Comparison of ENCODE assay signal across 11 cellular contexts in the genomic region with DNA sequence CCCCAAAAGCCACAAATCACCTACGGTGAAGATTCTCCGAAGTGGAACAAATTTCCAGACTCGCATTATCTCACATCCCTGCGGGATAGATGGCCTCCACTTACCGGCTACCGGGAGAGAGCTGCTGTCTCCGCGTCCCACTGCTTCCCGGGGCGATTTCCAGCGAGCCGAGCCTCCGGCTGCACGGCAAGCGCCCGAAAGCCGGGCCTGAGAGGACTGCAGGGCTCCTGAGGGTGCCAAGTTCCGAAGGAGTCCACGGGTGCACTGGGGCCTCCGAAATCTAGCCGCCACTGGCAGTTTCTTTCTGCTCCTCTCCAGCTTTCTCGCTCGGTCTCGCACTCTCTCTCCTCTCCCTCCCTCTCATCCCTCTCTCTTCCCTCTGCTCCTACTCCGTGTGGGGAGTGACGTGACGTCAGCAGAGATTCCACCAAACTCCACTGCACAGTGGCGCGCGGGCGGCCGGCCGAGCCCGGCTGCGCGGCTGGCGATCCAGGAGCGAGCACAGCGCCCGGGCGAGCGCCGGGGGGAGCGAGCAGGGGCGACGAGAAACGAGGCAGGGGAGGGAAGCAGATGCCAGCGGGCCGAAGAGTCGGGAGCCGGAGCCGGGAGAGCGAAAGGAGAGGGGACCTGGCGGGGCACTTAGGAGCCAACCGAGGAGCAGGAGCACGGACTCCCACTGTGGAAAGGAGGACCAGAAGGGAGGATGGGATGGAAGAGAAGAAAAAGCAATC. TPM values are rescaled to one million over a fixed set of nuclear protein-coding genes. Genes with fewer than 3 reads are reported as not detected.
DNase-seq lines count a peak whose midpoint lies in the region; ATAC-seq, FAIRE-seq and TF ChIP-seq lines count a peak whose summit lies in the region.
"Had no signal": no experiment of that assay in that cellular context is flagged by ENCODE, and none has a peak within 500 bp of the region (broad histone marks: within the 10 kb centered on the region; RNA-seq: fewer than 3 reads in every experiment).

No MANE protein-coding gene starts in this region.

- peaks cover 4% of the 10 kb centered on the region for H3K9me3 Mint-ChIP-seq in Calu3 (ENCODE audit: low read depth, unreplicated experiment)
- H3K9me3 Mint-ChIP-seq: central memory CD8-positive, alpha-beta T cell had no signal

- no peak overlapping the region for H3K27ac ChIP-seq in heart right ventricle

- no peak for FAIRE-seq in D721Med (lab: Jason Lieb, UNC)
- FAIRE-seq: GM19239 had no signal

- H3K36me3 Mint-ChIP-seq in Calu3 (ENCODE audit: insufficient read depth, unreplicated experiment) = peaks cover 6% of the 10 kb centered on the region

- H3K4me3 ChIP-seq in heart right ventricle (peak overlapping the region in 9 of 10 donors; percentile 4 to 44 (median 30)), retinal pigment epithelial cell (ENCODE audit: low read length) (peak overlapping the region; percentile 46)

- H3K9me3 ChIP-seq in heart right ventricle = no peaks in the 10 kb centered on the region

- no peaks in the 10 kb centered on the region for H3K27me3 Mint-ChIP-seq in Calu3 (ENCODE audit: unreplicated experiment)

- WGBS in heart right ventricle, 2 donors = 2% methylated on average over 56 of the region's 56 CpGs

- intact Hi-C loops in heart right ventricle (cut with DNase I) (loop anchor here in 5 of 10 donors (5.0 to 10.0 kb wide), 8 partner anchors 318 to 1218 kb away; no protein-coding TSS in a partner anchor), Calu3 (cut with micrococcal nuclease; ENCODE audit: unreplicated experiment) (loop anchor here (10.0 kb wide), 1 partner anchor 838 kb away; no protein-coding TSS in a partner anchor)

- CTCF ChIA-PET in Calu3 (lab: Charles Lee) = no interaction called here

- DNase-seq in GM04503 (ENCODE audit: low read depth) (peak; percentile 64), RPMI7951 (ENCODE audit: low read depth) (peak; percentile 34), heart right ventricle (no peak), retinal pigment epithelial cell (ENCODE audit: low read depth) (no peak), D721Med (ENCODE audit: insufficient read length, low spot score) (no peak), Calu3 (no peak)
- DNase-seq: stimulated activated CD4-positive, alpha-beta T cell treated with anti-CD3 and anti-CD28 coated beads, Interleukin-4, amount 100 ng/mL, for 1 hour had no signal

- H3K4me3 Mint-ChIP-seq in Calu3 (ENCODE audit: low read depth, unreplicated experiment) = no peak overlapping the region
- H3K4me3 Mint-ChIP-seq: central memory CD8-positive, alpha-beta T cell had no signal

- BruUV-seq in Calu3 (replicated peaks; lab: Mats Ljungman, UMichigan) = no TSS peak

- TF ChIP-seq CTCF in heart right ventricle (IDR thresholded peaks at IDR 0.05) (no peak), retinal pigment epithelial cell (conservative IDR thresholded peaks at IDR 0.05; ENCODE audit: low read depth, low read length) (no peak), D721Med (IDR thresholded peaks at IDR 0.05; ENCODE audit: insufficient read depth, missing control alignments) (no peak), Calu3 (IDR thresholded peaks at IDR 0.05; ENCODE audit: unreplicated experiment) (no peak)

- H3K4me1 Mint-ChIP-seq in Calu3 (ENCODE audit: low read depth, unreplicated experiment) = no peaks in the 10 kb centered on the region

- ATAC-seq in heart right ventricle = peak in 7 of 8 donors; percentile 37 to 79 (median 55)
- no peak for ATAC-seq in GM18511 (IDR thresholded peaks at IDR 0.05; ENCODE audit: unreplicated experiment)
- no peak for ATAC-seq in GM21381 (IDR thresholded peaks at IDR 0.05; ENCODE audit: unreplicated experiment)

- no peak overlapping the region for H3K27ac Mint-ChIP-seq in Calu3 (ENCODE audit: unreplicated experiment)

- H3K27me3 ChIP-seq in heart right ventricle = peaks cover 60 to 100% (median 100%) of the 10 kb centered on the region in 7 donors

- H3K4me1 ChIP-seq in heart right ventricle = peaks cover 0 to 27% (median 21%) of the 10 kb centered on the region in 9 donors

- H3K36me3 ChIP-seq in heart right ventricle = no peaks in the 10 kb centered on the region

RNA-seq across cellular contexts. Expression of gene PITX2, which starts 14.0 kb away (rescaled TPM):
- 0.48 TPM in 1 of 2 replicates, not detected in the other for total RNA-seq in RPMI7951 (2014; rRNA removed; shearing (Covaris generic))
- total RNA-seq in heart right ventricle (under 1 TPM in 2 of 10 donors, not detected in 8; 0.10 to 0.57 TPM), Calu3 (2022) (not detected in 2 replicates)
- under 1 TPM in 1 of 2 donors, not detected in 1; 0.04 TPM for polyA plus RNA-seq in heart right ventricle

Comparison
In these comparisons a context has a peak if more than half of its experiments do, and no peak if none do; other contexts are left out.
1. DNase-seq: peak in GM04503 (single experiment) and RPMI7951 (single experiment); none in heart right ventricle (0 of 2), retinal pigment epithelial cell (single experiment), D721Med (single experiment) and Calu3 (single experiment).
2. ATAC-seq: peak in heart right ventricle (7 of 8); none in GM18511 (single experiment) and GM21381 (single experiment).